Comparison of ENCODE assay signal across 1 cellular context in genomic region chr12:121581681-121582439, GRCh38.
A peak's percentile ranks its signal among the peaks of the same experiment; 100 is the strongest.
TF ChIP-seq lines count a peak whose summit lies in the region.

No MANE protein-coding gene starts in this region.

TF ChIP-seq in K562, 482 proteins besides CTCF, POLR2A, EP300 and RAD21 (continues in another document):
- peak; percentile 25; the same call in 1 of the 2 replicates for TF ChIP-seq L3MBTL2 (IDR thresholded peaks at IDR 0.05)
- peak; percentile 26 for TF ChIP-seq PRDM10 (IDR thresholded peaks at IDR 0.05; ENCODE audit: partially characterized antibody)
- TF ChIP-seq POLR2AphosphoS5 (IDR thresholded peaks at IDR 0.05; ENCODE audit: control insufficient read depth, insufficient read depth, low read depth, low read length) = no peak
- 0 out of 2 replicates have a peak, but pooled peaks have one; percentile 0 for TF ChIP-seq ZFX (CRISPR knock-in tag; IDR thresholded peaks at IDR 0.05)
- 0 out of 4 replicates have a peak, but pooled peaks of 1 of the 2 experiments have one; percentile 11 for TF ChIP-seq UBTF (IDR thresholded peaks at IDR 0.05; ENCODE audit: borderline replicate concordance in 1 of 2, low read depth in 2 of 2, low read length in 2 of 2)
- peak in 1 of 2 experiments; percentile 19; a peak in 1 of 4 replicates for TF ChIP-seq MAZ (CRISPR knock-in tag; conservative IDR thresholded peaks at IDR 0.05 in 1 of 2, IDR thresholded peaks at IDR 0.05 in 1 of 2)
- 0 out of 2 replicates have a peak, but pooled peaks have one; percentile 51 for TF ChIP-seq MTA3 (IDR thresholded peaks at IDR 0.05; ENCODE audit: borderline replicate concordance)
- TF ChIP-seq RCOR1 (IDR thresholded peaks at IDR 0.05; ENCODE audit: borderline replicate concordance in 1 of 2, low read depth in 2 of 2, low read length in 2 of 2) = no peak
- TF ChIP-seq RAD51 (IDR thresholded peaks at IDR 0.05; ENCODE audit: borderline replicate concordance, low read depth) = peak; percentile 34; the same call in 1 of the 2 replicates
- 0 out of 2 replicates have a peak, but pooled peaks have one; percentile 15 for TF ChIP-seq LEF1 (IDR thresholded peaks at IDR 0.05)
- 0 out of 2 replicates have a peak, but pooled peaks have one; percentile 5 for TF ChIP-seq GATAD2A (IDR thresholded peaks at IDR 0.05)
- peak; percentile 36; the same call in 1 of the 2 replicates for TF ChIP-seq CBFA2T3 (IDR thresholded peaks at IDR 0.05)
- TF ChIP-seq RREB1 (CRISPR knock-in tag; IDR thresholded peaks at IDR 0.05) = 0 out of 2 replicates have a peak, but pooled peaks have one; percentile 47
- TF ChIP-seq ZNF639 (CRISPR knock-in tag; conservative IDR thresholded peaks at IDR 0.05 in 1 of 2, IDR thresholded peaks at IDR 0.05 in 1 of 2) = 0 out of 4 replicates have a peak, but pooled peaks of 1 of the 2 experiments have one; percentile 21
- no peak for TF ChIP-seq RBM39 (optimal IDR thresholded peaks at IDR 0.05; ENCODE audit: low read depth, low read length)
- TF ChIP-seq MCM3 (IDR thresholded peaks at IDR 0.05) = no peak
- peak; percentile 15; the same call in 1 of the 2 replicates for TF ChIP-seq BHLHE40 (IDR thresholded peaks at IDR 0.05; ENCODE audit: low read length)
- 0 out of 2 replicates have a peak, but pooled peaks have one; percentile 5 for TF ChIP-seq ZEB2 (IDR thresholded peaks at IDR 0.05)
- peak; percentile 47 for TF ChIP-seq MGA (IDR thresholded peaks at IDR 0.05)
- no peak for TF ChIP-seq SRSF1 (IDR thresholded peaks at IDR 0.05; ENCODE audit: low read depth, low read length)
- 0 out of 2 replicates have a peak, but pooled peaks have one; percentile 38 for TF ChIP-seq ARID1B (IDR thresholded peaks at IDR 0.05)
- 0 out of 2 replicates have a peak, but pooled peaks have one; percentile 13 for TF ChIP-seq ZBTB2 (IDR thresholded peaks at IDR 0.05)
- no peak for TF ChIP-seq ZZZ3 (IDR thresholded peaks at IDR 0.05)
- 0 out of 2 replicates have a peak, but pooled peaks have one; percentile 13 for TF ChIP-seq ZNF431 (CRISPR knock-in tag; IDR thresholded peaks at IDR 0.05)
- TF ChIP-seq ZNF384 (IDR thresholded peaks at IDR 0.05; ENCODE audit: low read depth, low read length) = peak; percentile 68
